ENCODE assay signal across 8 cellular contexts in the genomic region with DNA sequence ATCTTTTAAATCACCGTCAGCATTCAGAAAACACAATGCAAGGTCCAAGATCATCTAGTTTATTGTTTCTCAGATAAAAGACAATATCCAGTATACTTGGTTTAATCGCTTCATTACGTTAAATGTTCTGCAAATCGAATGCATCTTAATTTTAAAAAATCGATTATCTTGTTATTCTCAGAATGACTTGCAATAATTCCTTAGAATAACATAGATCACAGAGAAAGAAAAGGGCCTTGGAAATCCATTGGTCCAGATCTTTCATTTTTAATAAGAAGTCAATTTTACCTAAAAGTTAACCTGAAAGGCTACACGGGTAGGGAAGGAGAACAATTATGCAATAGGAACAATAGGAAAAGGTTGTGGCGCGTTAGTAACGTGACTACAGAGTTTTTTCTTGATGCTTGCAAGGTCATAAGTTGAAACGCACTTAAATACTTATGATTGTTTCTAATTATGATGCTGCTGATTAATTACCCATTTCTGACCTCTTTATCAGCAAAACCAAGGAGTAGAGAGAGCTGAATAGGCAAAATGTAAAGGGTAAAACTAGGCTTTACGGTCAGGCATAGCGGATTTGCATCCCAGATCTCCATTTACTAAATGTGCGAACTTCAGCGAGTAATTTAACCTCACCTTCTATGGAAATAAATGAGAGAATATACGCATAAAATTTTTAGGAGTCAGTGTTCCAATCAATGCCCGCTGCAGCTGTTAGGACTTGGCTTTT. TPM values are rescaled to one million over a fixed set of nuclear protein-coding genes. Genes with fewer than 3 reads are reported as not detected.
DNase-seq lines count a peak whose midpoint lies in the region; ATAC-seq and TF ChIP-seq lines count a peak whose summit lies in the region.

No MANE protein-coding gene starts in this region.

- no peak for ATAC-seq in activated T-helper 17 cell treated with anti-CD3 and anti-CD28 coated beads, Interleukin-2, amount 50 U/mL, for 72 hours (replicated peaks)
- ATAC-seq in GM21576 (IDR thresholded peaks at IDR 0.05; ENCODE audit: unreplicated experiment) (no peak), HG02852 (IDR thresholded peaks at IDR 0.05; ENCODE audit: unreplicated experiment) (no peak)

- no peak for TF ChIP-seq CTCF in GM13977 (IDR thresholded peaks at IDR 0.05; ENCODE audit: extremely low read depth, insufficient read depth, missing control alignments)

- peak overlapping the region; percentile 96 for H3K4me3 Mint-ChIP-seq in T-helper 1 cell treated with Interleukin-12 subunit alpha and Interleukin-12 subunit beta and Interleukin-4 antibody, amounts not matched to agents 30 μg/mL and 1 μg/mL, for 36 hours
- H3K4me3 Mint-ChIP-seq in activated T-helper 17 cell treated with anti-CD3 and anti-CD28 coated beads, Interleukin-2, amount 50 U/mL, for 72 hours = peak overlapping the region; percentile 92
- H3K4me3 Mint-ChIP-seq in immature natural killer cell = peak overlapping the region; percentile 93 to 99 (median 96)

- H3K27me3 Mint-ChIP-seq in T-helper 1 cell treated with Interleukin-12 subunit alpha and Interleukin-12 subunit beta and Interleukin-4 antibody, amounts not matched to agents 30 μg/mL and 1 μg/mL, for 36 hours (ENCODE audit: low read depth) = no peaks in the 10 kb centered on the region
- H3K27me3 Mint-ChIP-seq in activated T-helper 17 cell treated with anti-CD3 and anti-CD28 coated beads, Interleukin-2, amount 50 U/mL, for 72 hours = no peaks in the 10 kb centered on the region
- peaks cover 4 to 8% (median 7%) of the 10 kb centered on the region in 3 donors for H3K27me3 Mint-ChIP-seq in immature natural killer cell (ENCODE audit: low read depth in 3 of 3)

- no peaks in the 10 kb centered on the region for H3K9me3 Mint-ChIP-seq in T-helper 1 cell treated with Interleukin-12 subunit alpha and Interleukin-12 subunit beta and Interleukin-4 antibody, amounts not matched to agents 30 μg/mL and 1 μg/mL, for 36 hours
- no peaks in the 10 kb centered on the region for H3K9me3 Mint-ChIP-seq in activated T-helper 17 cell treated with anti-CD3 and anti-CD28 coated beads, Interleukin-2, amount 50 U/mL, for 72 hours
- H3K9me3 Mint-ChIP-seq in immature natural killer cell = no peaks in the 10 kb centered on the region

- peaks cover 10% of the 10 kb centered on the region for H3K36me3 Mint-ChIP-seq in T-helper 1 cell treated with Interleukin-12 subunit alpha and Interleukin-12 subunit beta and Interleukin-4 antibody, amounts not matched to agents 30 μg/mL and 1 μg/mL, for 36 hours (ENCODE audit: low read depth)
- H3K36me3 Mint-ChIP-seq in activated T-helper 17 cell treated with anti-CD3 and anti-CD28 coated beads, Interleukin-2, amount 50 U/mL, for 72 hours (ENCODE audit: low read depth) = peaks cover 11% of the 10 kb centered on the region
- H3K36me3 Mint-ChIP-seq in immature natural killer cell = no peaks in the 10 kb centered on the region

- DNase-seq in T-helper 1 cell (no peak), immature natural killer cell (no peak), superior temporal gyrus (ENCODE audit: extremely low spot score) (peak; percentile 35), GM13977 (ENCODE audit: low spot score) (no peak)

- peak overlapping the region; percentile 95 for H3K27ac Mint-ChIP-seq in T-helper 1 cell treated with Interleukin-12 subunit alpha and Interleukin-12 subunit beta and Interleukin-4 antibody, amounts not matched to agents 30 μg/mL and 1 μg/mL, for 36 hours
- peak overlapping the region; percentile 91 for H3K27ac Mint-ChIP-seq in activated T-helper 17 cell treated with anti-CD3 and anti-CD28 coated beads, Interleukin-2, amount 50 U/mL, for 72 hours
- H3K27ac Mint-ChIP-seq in immature natural killer cell = peak overlapping the region; percentile 93 to 98 (median 94)

- in situ Hi-C loops in GM13977 (cut with MboI; ENCODE audit: low pct_unique_long_range_greater_than_20kb, low sequenced_read_pairs, unreplicated experiment) = loop anchor here (10.0 kb wide), 2 partner anchors 85 to 215 kb away; no protein-coding TSS in a partner anchor

- peaks cover 52% of the 10 kb centered on the region for H3K4me1 Mint-ChIP-seq in T-helper 1 cell treated with Interleukin-12 subunit alpha and Interleukin-12 subunit beta and Interleukin-4 antibody, amounts not matched to agents 30 μg/mL and 1 μg/mL, for 36 hours (ENCODE audit: low read depth)
- peaks cover 29% of the 10 kb centered on the region for H3K4me1 Mint-ChIP-seq in activated T-helper 17 cell treated with anti-CD3 and anti-CD28 coated beads, Interleukin-2, amount 50 U/mL, for 72 hours
- H3K4me1 Mint-ChIP-seq in immature natural killer cell = peaks cover 36 to 55% of the 10 kb centered on the region in 2 donors

RNA-seq across cellular contexts. Expression of gene LYRM7, which starts 0.8 kb away (rescaled TPM):
- total RNA-seq in activated T-helper 17 cell treated with anti-CD3 and anti-CD28 coated beads, Interleukin-2, amount 50 U/mL, for 72 hours = 10 to 100 TPM; 14.2 to 19.9 TPM
- 1 to 10 TPM; 5.0 to 8.7 (median 6.7) TPM for polyA plus RNA-seq in immature natural killer cell

RNA-seq across cellular contexts. Expression of gene HINT1, which starts 4.9 kb away (rescaled TPM):
- 100 to 1,000 TPM; 316 to 358 TPM for total RNA-seq in activated T-helper 17 cell treated with anti-CD3 and anti-CD28 coated beads, Interleukin-2, amount 50 U/mL, for 72 hours
- 100 to 1,000 TPM; 258 to 473 (median 272) TPM for polyA plus RNA-seq in immature natural killer cell
